Comparison of ENCODE assay signal across 1 cellular context in genomic region chr12:88227263-88227662, GRCh38.
TF ChIP-seq lines count a peak whose summit lies in the region.

No MANE protein-coding gene starts in this region.

TF ChIP-seq in K562, 482 proteins besides CTCF, POLR2A, EP300 and RAD21 (continued from another document):
- 0 out of 2 replicates have a peak, but pooled peaks have one; percentile 37 for TF ChIP-seq ZBTB40 (IDR thresholded peaks at IDR 0.05)
- no peak for TF ChIP-seq ZBTB40 (CRISPR knock-in tag; IDR thresholded peaks at IDR 0.05)
- peak; percentile 69 for TF ChIP-seq GABPA (tag; conservative IDR thresholded peaks at IDR 0.05; ENCODE audit: low read depth)
- no peak for TF ChIP-seq JUN (IDR thresholded peaks at IDR 0.05; ENCODE audit: borderline replicate concordance, low read depth, low read length)
- no peak for TF ChIP-seq JUN (CRISPR knock-in tag; IDR thresholded peaks at IDR 0.05; ENCODE audit: borderline replicate concordance)
- peak; percentile 47; the same call in 1 of the 2 replicates for TF ChIP-seq ETV1 (tag; conservative IDR thresholded peaks at IDR 0.05; ENCODE audit: low read depth)
- no peak for TF ChIP-seq TFAM (CRISPR knock-in tag; conservative IDR thresholded peaks at IDR 0.05)
